Comparison of ENCODE assay signal across 27 cellular contexts in genomic region chr1:175116903-175117302, GRCh38. TPM values are rescaled to one million over a fixed set of nuclear protein-coding genes. Genes with fewer than 3 reads are reported as not detected.
"Had no signal": no experiment of that assay in that cellular context is flagged by ENCODE, and none has a peak within 500 bp of the region (broad histone marks: within the 10 kb centered on the region; RNA-seq: fewer than 3 reads in every experiment).

No MANE protein-coding gene starts in this region.

- H3K27ac Mint-ChIP-seq: activated CD4-positive, alpha-beta memory T cell treated with anti-CD3 and anti-CD28 coated beads for 36 hours; activated T-helper 1 cell treated with anti-CD3 and anti-CD28 coated beads, Interleukin-12 subunit alpha, Interleukin-12 subunit beta, Interleukin-2, Interleukin-4 antibody, amounts not matched to agents 30 ng/mL and 10 ng/mL and 1 ng/mL, durations not matched to agents 14 hours and 24 hours and 36 hours; effector memory CD8-positive, alpha-beta T cell; natural killer cell treated with Interleukin-12 subunit alpha and Interleukin-12 subunit beta and Interleukin-15 and Interleukin-18, amount 100 ng/mL, for 72 hours had no signal

- H3K27ac ChIP-seq: brain microvascular endothelial cell, foreskin keratinocyte, heart right ventricle, left ventricle myocardium inferior, right lobe of liver, testis, transverse colon had no signal

- ATAC-seq: effector memory CD8-positive, alpha-beta T cell; foreskin keratinocyte; heart right ventricle; stimulated activated naive CD8-positive, alpha-beta T cell treated with anti-CD3 and anti-CD28 coated beads, Interleukin-15, Interleukin-2, amounts not matched to agents 100 U/mL and 50 U/mL, for 24 hours had no signal

- H3K9me3 ChIP-seq: testis had no signal

- H3K36me3 ChIP-seq: brain microvascular endothelial cell, heart right ventricle, left ventricle myocardium inferior, right lobe of liver, transverse colon had no signal

- H3K36me3 Mint-ChIP-seq: activated CD4-positive, alpha-beta memory T cell treated with anti-CD3 and anti-CD28 coated beads for 36 hours had no signal

- H3K4me1 ChIP-seq: foreskin keratinocyte, heart right ventricle, left ventricle myocardium inferior, right lobe of liver, testis, transverse colon had no signal

- H3K27me3 ChIP-seq: brain microvascular endothelial cell, foreskin keratinocyte, heart right ventricle, right lobe of liver, testis, transverse colon had no signal

- H3K4me3 Mint-ChIP-seq: activated CD4-positive, alpha-beta memory T cell treated with anti-CD3 and anti-CD28 coated beads for 36 hours; activated T-helper 1 cell treated with anti-CD3 and anti-CD28 coated beads, Interleukin-12 subunit alpha, Interleukin-12 subunit beta, Interleukin-2, Interleukin-4 antibody, amounts not matched to agents 30 ng/mL and 10 ng/mL and 1 ng/mL, durations not matched to agents 14 hours and 24 hours and 36 hours; effector memory CD8-positive, alpha-beta T cell; natural killer cell treated with Interleukin-12 subunit alpha and Interleukin-12 subunit beta and Interleukin-15 and Interleukin-18, amount 100 ng/mL, for 72 hours had no signal

- H3K4me3 ChIP-seq: heart right ventricle, left ventricle myocardium inferior, lung, right lobe of liver, testis, transverse colon had no signal

- DNase-seq: activated CD4-positive, alpha-beta memory T cell treated with anti-CD3 and anti-CD28 coated beads for 36 hours; activated CD4-positive, alpha-beta T cell treated with anti-CD3 and anti-CD28 coated beads for 48 hours; activated CD8-positive, alpha-beta memory T cell treated with anti-CD3 and anti-CD28 coated beads, Interleukin-2, amount 50 U/mL, for 4 hours; activated gamma-delta T cell; activated naive CD4-positive, alpha-beta T cell treated with anti-CD3 and anti-CD28 coated beads, Interleukin-2, amount 50 U/mL, for 16 hours; activated T-cell treated with anti-CD3 and anti-CD28 coated beads, Interleukin-2, amount 50 U/mL, for 1 hour; amniotic stem cell; brain microvascular endothelial cell; caudate nucleus; cortex of kidney; effector memory CD8-positive, alpha-beta T cell; foreskin keratinocyte; heart right ventricle; left ventricle myocardium inferior; mesendoderm; right lobe of liver; stimulated activated CD4-positive, alpha-beta T cell treated with anti-CD3 and anti-CD28 coated beads, Interleukin-2, amount 100 ng/mL, for 48 hours; stimulated activated naive CD8-positive, alpha-beta T cell treated with anti-CD3 and anti-CD28 coated beads, Interleukin-15, Interleukin-2, amounts not matched to agents 100 U/mL and 50 U/mL, for 24 hours; testis; transverse colon had no signal

RNA-seq across cellular contexts. Expression of gene TNN, which starts 49.3 kb away (rescaled TPM):
- total RNA-seq: activated T-helper 1 cell treated with anti-CD3 and anti-CD28 coated beads, Interleukin-12 subunit alpha, Interleukin-12 subunit beta, Interleukin-2, Interleukin-4 antibody, amounts not matched to agents 30 ng/mL and 10 ng/mL and 1 ng/mL, durations not matched to agents 14 hours and 24 hours and 36 hours; endothelial cell of umbilical vein; foreskin keratinocyte; left ventricle myocardium inferior; mononuclear cell; natural killer cell treated with Interleukin-12 subunit alpha and Interleukin-12 subunit beta and Interleukin-15 and Interleukin-18, amount 100 ng/mL, for 72 hours; osteocyte; T-helper 1 cell treated with Interleukin-12 subunit alpha and Interleukin-12 subunit beta and Interleukin-4 antibody, amounts not matched to agents 30 ng/mL and 1 ng/mL, for 36 hours had no signal
